8 cellular contexts compared by ENCODE assay signal in genomic region chr5:72320022-72320898, GRCh38. TPM values are rescaled to one million over a fixed set of nuclear protein-coding genes. Genes with fewer than 3 reads are reported as not detected.
DNase-seq lines count a peak whose midpoint lies in the region; ATAC-seq and TF ChIP-seq lines count a peak whose summit lies in the region.

MRPS27 (minus strand) TSS chr5:72320240; CDS start chr5:72320221, 19 bp downstream.
PTCD2 (plus strand) TSS chr5:72320373; CDS start chr5:72320383, 10 bp downstream.

- H4K20me1 ChIP-seq in GM23338 (replicated peaks; ENCODE audit: insufficient read depth) (no peaks in the 10 kb centered on the region; the same call in 1 of the 2 replicates), fibroblast of lung (ENCODE audit: control insufficient read depth, extremely low read depth, insufficient read depth, low read length) (no peaks in the 10 kb centered on the region)

- no peaks in the 10 kb centered on the region for H3F3A ChIP-seq in GM23338 (replicated peaks; ENCODE audit: low read depth)

- H3K36me3 Mint-ChIP-seq in GM23338 (ENCODE audit: low read depth): peaks cover 30% of the 10 kb centered on the region
- H3K36me3 Mint-ChIP-seq in naive thymus-derived CD4-positive, alpha-beta T cell: peaks cover 9 to 23% (median 17%) of the 10 kb centered on the region in 5 donors
- peaks cover 16 to 36% of the 10 kb centered on the region in 2 donors for H3K36me3 Mint-ChIP-seq in stimulated activated naive B cell treated with anti-CD40 and anti-IgM and Interleukin-4, amounts not matched to agents 10 μg/mL and 1 μg/mL and 100 μg/mL, for 72 hours

- H3K9me3 Mint-ChIP-seq in GM23338: no peaks in the 10 kb centered on the region
- H3K9me3 Mint-ChIP-seq in naive thymus-derived CD4-positive, alpha-beta T cell: no peaks in the 10 kb centered on the region
- H3K9me3 Mint-ChIP-seq in stimulated activated naive B cell treated with anti-CD40 and anti-IgM and Interleukin-4, amounts not matched to agents 10 μg/mL and 1 μg/mL and 100 μg/mL, for 72 hours: no peaks in the 10 kb centered on the region

- H3K4me1 Mint-ChIP-seq in GM23338: peaks cover 24% of the 10 kb centered on the region
- peaks cover 24 to 64% (median 46%) of the 10 kb centered on the region in 7 donors for H3K4me1 Mint-ChIP-seq in naive thymus-derived CD4-positive, alpha-beta T cell
- peaks cover 10 to 28% of the 10 kb centered on the region in 2 donors for H3K4me1 Mint-ChIP-seq in stimulated activated naive B cell treated with anti-CD40 and anti-IgM and Interleukin-4, amounts not matched to agents 10 μg/mL and 1 μg/mL and 100 μg/mL, for 72 hours

- H3K9me3 ChIP-seq in fibroblast of lung (ENCODE audit: control insufficient read depth, insufficient read depth, low read depth, low read length): no peaks in the 10 kb centered on the region
- no peaks in the 10 kb centered on the region for H3K9me3 ChIP-seq in naive thymus-derived CD4-positive, alpha-beta T cell (ENCODE audit: control insufficient read depth in 2 of 3, low read length in 3 of 3)

- POLR2A ChIA-PET in naive thymus-derived CD4-positive, alpha-beta T cell (lab: Charles Lee): interaction anchor here (0.5 to 3.2 kb wide), 5 partner anchors 11 to 1178 kb away, joined by 4 to 39 read pairs (median 4); partner anchors contain the start of gene BTF3

- TF ChIP-seq CTCF in GM23338 (conservative IDR thresholded peaks at IDR 0.05; ENCODE audit: low read depth in 2 of 2): peak; percentile 32 to 36; a peak in 3 of 4 replicates
- peak in 1 of 2 donors; percentile 37 for TF ChIP-seq CTCF in fibroblast of lung (conservative IDR thresholded peaks at IDR 0.05 in 1 of 2, IDR thresholded peaks at IDR 0.05 in 1 of 2; ENCODE audit: low read depth in 1 of 2, low read length in 2 of 2)

- H3K36me3 ChIP-seq in GM23338 (ENCODE audit: insufficient read depth): no peaks in the 10 kb centered on the region
- no peaks in the 10 kb centered on the region for H3K36me3 ChIP-seq in fibroblast of lung (ENCODE audit: control insufficient read depth, insufficient read depth, low read length)
- H3K36me3 ChIP-seq in naive thymus-derived CD4-positive, alpha-beta T cell (ENCODE audit: control insufficient read depth in 2 of 3, insufficient read depth in 3 of 3, low read length in 3 of 3): peaks cover 0 to 22% (median 0%) of the 10 kb centered on the region in 3 experiments

- H2AFZ ChIP-seq in GM23338 (peak within 1 kb of the TSS; percentile 66), fibroblast of lung (ENCODE audit: low read length) (peak within 1 kb of the TSS; percentile 96)

- H3K27ac ChIP-seq in GM23338 (ENCODE audit: low read depth) (peak within 1 kb of the TSS; percentile 88), fibroblast of lung (ENCODE audit: insufficient read depth, low read length) (peak within 1 kb of the TSS; percentile 78)
- peak within 1 kb of the TSS; percentile 89 for H3K27ac ChIP-seq in naive thymus-derived CD4-positive, alpha-beta T cell (ENCODE audit: low read depth, low read length)

- CTCF ChIA-PET in naive thymus-derived CD4-positive, alpha-beta T cell (lab: Charles Lee): interaction anchor here (5.7 kb wide), 1 partner anchor 12 kb away, joined by 40 read pairs; no protein-coding TSS in a partner anchor

- H3K79me2 ChIP-seq in GM23338 (replicated peaks; ENCODE audit: insufficient read depth): peaks cover 53% of the 10 kb centered on the region
- peaks cover 29% of the 10 kb centered on the region for H3K79me2 ChIP-seq in fibroblast of lung (ENCODE audit: control insufficient read depth, insufficient read depth, low read length)

- H3K9me2 ChIP-seq in GM23338 (ENCODE audit: insufficient read depth): no peaks in the 10 kb centered on the region

- H3K27me3 Mint-ChIP-seq in GM23338 (ENCODE audit: insufficient read depth, low read depth, poor library complexity): peaks cover 7% of the 10 kb centered on the region
- H3K27me3 Mint-ChIP-seq in naive thymus-derived CD4-positive, alpha-beta T cell: no peaks in the 10 kb centered on the region
- H3K27me3 Mint-ChIP-seq in stimulated activated naive B cell treated with anti-CD40 and anti-IgM and Interleukin-4, amounts not matched to agents 10 μg/mL and 1 μg/mL and 100 μg/mL, for 72 hours: no peaks in the 10 kb centered on the region

- peak within 1 kb of the TSS; percentile 85 for H3K4me2 ChIP-seq in GM23338
- peak within 1 kb of the TSS; percentile 93 for H3K4me2 ChIP-seq in fibroblast of lung (ENCODE audit: extremely low read depth, insufficient read depth, low read length)

- H3K4me3 ChIP-seq in GM23338 (peak within 1 kb of the TSS; percentile 88), fibroblast of lung (replicated peaks in 1 of 4; ENCODE audit: control extremely low read depth in 1 of 4, insufficient read depth in 1 of 4, low read depth in 3 of 4, low read length in 4 of 4) (peak within 1 kb of the TSS; percentile 55 to 93 (median 66))
- H3K4me3 ChIP-seq in naive thymus-derived CD4-positive, alpha-beta T cell (ENCODE audit: low read length): peak within 1 kb of the TSS; percentile 93

- peak within 1 kb of the TSS; percentile 99 for H3K27ac Mint-ChIP-seq in GM23338
- H3K27ac Mint-ChIP-seq in naive thymus-derived CD4-positive, alpha-beta T cell: peak within 1 kb of the TSS; percentile 88 to 99 (median 95)
- peak within 1 kb of the TSS; percentile 95 for H3K27ac Mint-ChIP-seq in stimulated activated naive B cell treated with anti-CD40 and anti-IgM and Interleukin-4, amounts not matched to agents 10 μg/mL and 1 μg/mL and 100 μg/mL, for 72 hours

- DNase-seq in EL: peak; percentile 99
- peak; percentile 100 for DNase-seq in GM23338 (ENCODE audit: low spot score)
- DNase-seq in LHCN-M2 (ENCODE audit: low read depth): peak; percentile 99
- peak; percentile 98 for DNase-seq in RPMI7951 (ENCODE audit: low read depth)
- peak; percentile 81 to 90 for DNase-seq in activated T-helper 1 cell treated with anti-CD3 and anti-CD28 coated beads, Interleukin-2, amount 50 U/mL, for 16 hours (ENCODE audit: low read depth in 1 of 2, low spot score in 1 of 2)
- DNase-seq in fibroblast of lung (ENCODE audit: low read depth in 2 of 2): peak; percentile 99 to 100
- DNase-seq in naive thymus-derived CD4-positive, alpha-beta T cell: peak; percentile 71 to 96 (median 94)
- peak; percentile 92 for DNase-seq in stimulated activated naive B cell treated with anti-CD40 and anti-IgM and Interleukin-4, amounts not matched to agents 10 μg/mL and 1 μg/mL and 100 μg/mL, for 72 hours

- H3K9ac ChIP-seq in fibroblast of lung (ENCODE audit: insufficient read depth, low read length): peak within 1 kb of the TSS; percentile 61

- ATAC-seq in GM23338: peak; percentile 96
- peak; percentile 100 for ATAC-seq in naive thymus-derived CD4-positive, alpha-beta T cell
- ATAC-seq in stimulated activated naive B cell treated with anti-CD40 and anti-IgM and Interleukin-4, amounts not matched to agents 10 μg/mL and 1 μg/mL and 100 μg/mL, for 72 hours (replicated peaks): peak; percentile 99 to 100

- no peaks in the 10 kb centered on the region for H3K27me3 ChIP-seq in GM23338 (ENCODE audit: insufficient read depth)
- H3K27me3 ChIP-seq in fibroblast of lung (ENCODE audit: control insufficient read depth, insufficient read depth, low read length): no peaks in the 10 kb centered on the region
- H3K27me3 ChIP-seq in naive thymus-derived CD4-positive, alpha-beta T cell (ENCODE audit: control insufficient read depth in 2 of 2, insufficient read depth in 2 of 2, low read length in 2 of 2): no peaks in the 10 kb centered on the region

- peaks cover 3% of the 10 kb centered on the region; the same call in 1 of the 2 replicates for H3K4me1 ChIP-seq in GM23338 (ENCODE audit: insufficient read depth)
- no peaks in the 10 kb centered on the region for H3K4me1 ChIP-seq in fibroblast of lung (ENCODE audit: control insufficient read depth, extremely low read depth, insufficient read depth, low read length)
- H3K4me1 ChIP-seq in naive thymus-derived CD4-positive, alpha-beta T cell (ENCODE audit: control insufficient read depth in 2 of 2, insufficient read depth in 2 of 2, low read length in 2 of 2): peaks cover 7 to 14% of the 10 kb centered on the region in 2 donors

- intact Hi-C loops in naive thymus-derived CD4-positive, alpha-beta T cell (cut with micrococcal nuclease): loop anchor here (1.0 to 5.0 kb wide), 9 partner anchors 12 to 1247 kb away; partner anchors contain the start of genes BTF3 (in 2 of the 2), MCCC2 (in 2 of the 2), BDP1 (in 1 of the 2) and FCHO2 (in 1 of the 2)

- H3K4me3 Mint-ChIP-seq in GM23338: peak within 1 kb of the TSS; percentile 99
- peak within 1 kb of the TSS; percentile 93 to 100 (median 98) for H3K4me3 Mint-ChIP-seq in naive thymus-derived CD4-positive, alpha-beta T cell
- peak within 1 kb of the TSS; percentile 94 to 97 for H3K4me3 Mint-ChIP-seq in stimulated activated naive B cell treated with anti-CD40 and anti-IgM and Interleukin-4, amounts not matched to agents 10 μg/mL and 1 μg/mL and 100 μg/mL, for 72 hours

TF ChIP-seq in GM23338, 12 proteins besides CTCF, POLR2A, EP300 and RAD21 (continues in another document):
- TF ChIP-seq CREB1 (CRISPR knock-in tag; IDR thresholded peaks at IDR 0.05; ENCODE audit: low read depth): peak; percentile 93
- peak; percentile 94 for TF ChIP-seq POLR2AphosphoS5 (IDR thresholded peaks at IDR 0.05; ENCODE audit: low read depth)
- TF ChIP-seq EZH2 (IDR thresholded peaks at IDR 0.05; ENCODE audit: low read depth, unreplicated experiment): no peak
- no peak for TF ChIP-seq ZNF331 (CRISPR knock-in tag; IDR thresholded peaks at IDR 0.05; ENCODE audit: low read depth)

RNA-seq across cellular contexts. Expression of gene MRPS27, which starts in this region (rescaled TPM):
- total RNA-seq in GM23338 (2014; rRNA removed; shearing (Covaris generic)): 128 and 141 TPM in 2 replicates
- polyA plus RNA-seq in GM23338 (2016; fragmentation: Nextera tagmentation; extraction: Ambion mirVana) (53.2 TPM in 2 replicates), fibroblast of lung (67.2 and 75.9 TPM in 2 replicates)
- total RNA-seq in LHCN-M2 (2014; rRNA removed) (87.1 and 91.1 TPM in 2 replicates), fibroblast of lung (72.7 and 86.5 TPM in 2 replicates)
- 34.8 TPM for polyA plus RNA-seq in LHCN-M2 (2012)
- total RNA-seq in RPMI7951 (2014; rRNA removed; shearing (Covaris generic)): 60.1 and 70.4 TPM in 2 replicates
- 41.4 and 44.1 TPM in 2 replicates for polyA plus RNA-seq in fibroblast of lung (2012)
- polyA minus RNA-seq in fibroblast of lung (ENCODE audit: low replicate concordance): 88.9 and 143 TPM in 2 replicates
- total RNA-seq in naive thymus-derived CD4-positive, alpha-beta T cell: 10 to 100 TPM; 36.6 to 54.0 (median 39.5) TPM
- polyA plus RNA-seq in naive thymus-derived CD4-positive, alpha-beta T cell: 10 to 100 TPM; 35.2 to 48.7 TPM

RNA-seq across cellular contexts. Expression of gene PTCD2, which starts in this region (rescaled TPM):
- 11.3 and 14.5 TPM in 2 replicates for total RNA-seq in GM23338 (2014; rRNA removed; shearing (Covaris generic))
- 4.3 and 8.8 TPM in 2 replicates for polyA plus RNA-seq in GM23338 (2016; fragmentation: Nextera tagmentation; extraction: Ambion mirVana)
- 19.0 and 25.3 TPM in 2 replicates for total RNA-seq in LHCN-M2 (2014; rRNA removed)
- polyA plus RNA-seq in LHCN-M2 (2012): 8.6 TPM
- 14.0 and 15.3 TPM in 2 replicates for total RNA-seq in RPMI7951 (2014; rRNA removed; shearing (Covaris generic))
- 9.5 and 15.9 TPM in 2 replicates for total RNA-seq in fibroblast of lung
- polyA plus RNA-seq in fibroblast of lung: 10.3 and 13.4 TPM in 2 replicates
- 7.2 and 8.6 TPM in 2 replicates for polyA plus RNA-seq in fibroblast of lung (2012)
- polyA minus RNA-seq in fibroblast of lung (ENCODE audit: low replicate concordance): 2.1 and 13.8 TPM in 2 replicates
- 10 to 100 TPM in 3 of 5 experiments, 1 to 10 TPM in 2; 5.0 to 12.6 (median 11.2) TPM for total RNA-seq in naive thymus-derived CD4-positive, alpha-beta T cell
- polyA plus RNA-seq in naive thymus-derived CD4-positive, alpha-beta T cell: 1 to 10 TPM; 3.7 to 6.0 TPM

Comparison
In these comparisons a context has a peak if more than half of its experiments do, and no peak if none do; other contexts are left out.
1. Peak in every context shown above with its lines: DNase-seq, ATAC-seq, H3K4me3 ChIP-seq and H3K27ac ChIP-seq.